11 cellular contexts compared by ENCODE assay signal in the genomic region with DNA sequence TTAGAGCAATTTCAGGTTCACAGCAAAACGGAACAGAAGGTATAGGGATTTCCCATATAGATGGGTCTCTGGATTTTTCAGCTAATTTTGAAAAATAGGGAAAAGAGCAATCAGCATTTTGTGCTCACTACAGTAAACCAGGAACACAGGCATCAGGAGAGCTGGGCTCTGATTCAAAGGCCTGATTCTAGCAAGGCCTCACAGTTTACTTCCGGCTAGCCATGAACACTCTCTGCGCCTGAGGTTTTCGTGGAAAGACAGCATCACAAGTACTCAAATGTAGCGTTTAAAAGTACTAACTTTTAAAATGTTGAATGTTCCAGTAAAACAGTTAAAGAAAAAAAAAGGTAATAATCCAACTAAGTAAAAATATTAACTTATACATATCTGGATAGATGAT.
A peak's percentile ranks its signal among the peaks of the same experiment; 100 is the strongest.
DNase-seq lines count a peak whose midpoint lies in the region; ATAC-seq and TF ChIP-seq lines count a peak whose summit lies in the region.
"Had no signal": no experiment of that assay in that cellular context is flagged by ENCODE, and none has a peak within 500 bp of the region (broad histone marks: within the 10 kb centered on the region; RNA-seq: fewer than 3 reads in every experiment).

No MANE protein-coding gene starts in this region.

- H3F3A ChIP-seq in smooth muscle cell (ENCODE audit: low read depth), result peaks cover 15% of the 10 kb centered on the region

- ATAC-seq in body of pancreas (peak; percentile 43), HG03039 (IDR thresholded peaks at IDR 0.05; ENCODE audit: unreplicated experiment) (no peak)

- H3K9me3 ChIP-seq in HUES6 (ENCODE audit: control insufficient read depth, insufficient read depth, low read depth, low read length), result peaks cover 3% of the 10 kb centered on the region; the same call in 1 of the 2 replicates
- no peaks in the 10 kb centered on the region for H3K9me3 ChIP-seq in body of pancreas
- H3K9me3 ChIP-seq in smooth muscle cell (replicated peaks; ENCODE audit: low read depth), result no peaks in the 10 kb centered on the region

- no peak for TF ChIP-seq CTCF in body of pancreas (IDR thresholded peaks at IDR 0.05)
- no peak for TF ChIP-seq CTCF in smooth muscle cell (IDR thresholded peaks at IDR 0.05; ENCODE audit: borderline replicate concordance, insufficient read depth, poor library complexity, severe bottlenecking)

- intact Hi-C loops in body of pancreas (cut with DNase I), result no loop called here

- H3K4me3 ChIP-seq in HUES6 (ENCODE audit: low read depth, low read length), result no peak overlapping the region
- H3K4me3 ChIP-seq in body of pancreas, result no peak overlapping the region
- no peak overlapping the region for H3K4me3 ChIP-seq in smooth muscle cell

- no peaks in the 10 kb centered on the region for H3K36me3 ChIP-seq in HUES6 (ENCODE audit: control insufficient read depth, insufficient read depth, low read length)
- H3K36me3 ChIP-seq in body of pancreas (replicated peaks in 1 of 2; ENCODE audit: insufficient read depth in 1 of 2, low read depth in 2 of 2), result no peaks in the 10 kb centered on the region
- H3K36me3 ChIP-seq in smooth muscle cell (ENCODE audit: low read depth), result no peaks in the 10 kb centered on the region

- peaks cover 59% of the 10 kb centered on the region for H4K20me1 ChIP-seq in smooth muscle cell (ENCODE audit: low read depth)

- H3K9ac ChIP-seq in HUES6 (ENCODE audit: low read length) (no peak overlapping the region), smooth muscle cell (ENCODE audit: low read depth) (peak overlapping the region; percentile 70)

- DNase-seq in body of pancreas, result no peak
- peak; percentile 63 for DNase-seq in medulla oblongata (ENCODE audit: extremely low spot score)
- DNase-seq in smooth muscle cell (lab: John Stamatoyannopoulos, UW; ENCODE audit: unreplicated experiment), result no peak
- DNase-seq in NCI-H748 treated with DMSO at 0.1 percent for 48 hours (lab: John Stamatoyannopoulos, UW), result no peak
- no peak for DNase-seq in NOMO-1 (lab: John Stamatoyannopoulos, UW; ENCODE audit: unreplicated experiment in 2 of 2)
- no peak for DNase-seq in activated T-cell treated with anti-CD3 and anti-CD28 coated beads, Interleukin-2, amount 50 U/mL, for 1 hour
- DNase-seq: activated CD4-positive, alpha-beta T cell treated with anti-CD3 and anti-CD28 coated beads for 1 hour; cortex of kidney; stimulated activated CD4-positive, alpha-beta T cell treated with anti-CD3 and anti-CD28 coated beads, Interleukin-2, amount 100 ng/mL, for 24 hours had no signal

- peaks cover 54% of the 10 kb centered on the region for H3K79me2 ChIP-seq in smooth muscle cell (ENCODE audit: low read depth)

- 68 to 76% methylated on average over 5 of the region's 5 CpGs for WGBS in body of pancreas, 2 donors
- WGBS in smooth muscle cell (ENCODE audit: low lambda C conversion rate), result 83% methylated on average over 5 of the region's 5 CpGs

- H3K27me3 ChIP-seq in HUES6 (ENCODE audit: control insufficient read depth, insufficient read depth, low read length) (no peaks in the 10 kb centered on the region), body of pancreas (no peaks in the 10 kb centered on the region), smooth muscle cell (ENCODE audit: low read depth) (no peaks in the 10 kb centered on the region)

- H2AFZ ChIP-seq in smooth muscle cell (ENCODE audit: low read depth), result no peak overlapping the region

- H3K4me1 ChIP-seq in HUES6 (ENCODE audit: control insufficient read depth, insufficient read depth, low read length) (peaks cover 37% of the 10 kb centered on the region), body of pancreas (peaks cover 18% of the 10 kb centered on the region), smooth muscle cell (ENCODE audit: low read depth) (peaks cover 18% of the 10 kb centered on the region)

- peak overlapping the region; percentile 56 for H3K4me2 ChIP-seq in smooth muscle cell

- H3K27ac ChIP-seq in HUES6 (ENCODE audit: low read depth, low read length) (0 out of 2 replicates have a peak overlapping the region, but pooled peaks have one; percentile 11), body of pancreas (peak overlapping the region in 3 of 4 donors; percentile 32 to 69 (median 56)), smooth muscle cell (ENCODE audit: low read depth) (peak overlapping the region; percentile 93)

- TF ChIP-seq POLR2A in body of pancreas (IDR thresholded peaks at IDR 0.05), result no peak

Comparison
In these comparisons a context has a peak if more than half of its experiments do, and no peak if none do; other contexts are left out.
1. H3K27ac ChIP-seq: peak in every context shown above with its lines; median percentile 93 in smooth muscle cell; 56 in body of pancreas; 11 in HUES6.